In the genomic region with DNA sequence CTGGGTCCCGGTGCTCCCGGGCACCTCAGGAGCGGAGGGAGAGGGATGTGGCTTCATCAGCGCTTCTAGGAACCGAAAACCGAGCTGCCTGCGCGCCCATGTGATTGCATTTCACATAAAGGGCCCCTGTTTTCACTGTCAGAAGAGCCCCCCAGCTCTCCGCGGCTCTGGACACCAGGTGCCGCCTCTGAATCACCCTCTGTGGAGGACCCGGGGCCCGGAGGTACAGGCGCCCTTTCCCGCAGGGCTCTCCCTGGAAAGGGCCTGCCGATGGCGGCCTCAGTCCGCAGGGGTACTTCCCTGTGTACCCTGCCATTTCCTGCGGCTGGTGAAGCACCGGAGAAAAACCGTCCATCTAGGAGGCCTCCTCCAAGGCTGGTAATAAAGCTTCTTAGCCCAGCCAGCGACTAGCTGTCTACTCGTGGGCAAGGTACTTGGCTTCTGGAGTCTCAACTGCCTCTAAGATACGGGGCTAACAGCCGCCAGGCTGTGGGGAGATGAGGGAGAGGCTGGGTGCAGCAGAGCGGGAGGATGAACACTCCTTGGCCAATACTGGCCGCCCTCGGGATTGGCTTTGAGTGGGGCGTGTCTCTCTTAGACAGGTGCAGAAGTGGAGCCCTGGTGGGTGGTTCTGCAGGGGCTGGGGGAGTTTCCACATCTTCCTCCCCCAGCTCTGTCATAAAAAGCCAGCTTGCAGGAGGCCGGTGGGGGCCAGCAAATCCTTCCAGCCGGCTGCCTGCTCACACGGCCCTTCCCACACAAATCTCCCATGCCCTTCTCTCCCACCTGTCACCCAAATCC, we compare ENCODE assay signal across 8 cellular contexts.
DNase-seq lines count a peak whose midpoint lies in the region; ATAC-seq lines count a peak whose summit lies in the region.

No MANE protein-coding gene starts in this region.

- H3K27ac ChIP-seq in iPS DF 6.9 (ENCODE audit: low read length), result no peak overlapping the region

- peak; percentile 43 for DNase-seq in KBM-7
- peak; percentile 19 for DNase-seq in activated T-cell treated with anti-CD3 and anti-CD28 coated beads for 48 hours (ENCODE audit: low read depth)
- no peak for DNase-seq in iPS DF 6.9 (ENCODE audit: low read depth, low spot score)
- peak; percentile 24 for DNase-seq in stimulated activated CD4-positive, alpha-beta T cell treated with anti-CD3 and anti-CD28 coated beads, Interleukin-1b, Interleukin-23, amount 100 ng/mL, for 48 hours
- DNase-seq in DMS53 treated with DMSO at 0.1 percent for 48 hours (lab: John Stamatoyannopoulos, UW; ENCODE audit: unreplicated experiment), result no peak

- ATAC-seq in HG03139 (IDR thresholded peaks at IDR 0.05; ENCODE audit: unreplicated experiment) (no peak), GM19455 (IDR thresholded peaks at IDR 0.05; ENCODE audit: unreplicated experiment) (no peak)

- H3K4me1 ChIP-seq in ES-I3 (ENCODE audit: insufficient read depth, low read length), result peaks cover 18% of the 10 kb centered on the region
- peaks cover 1% of the 10 kb centered on the region; the same call in 1 of the 2 replicates for H3K4me1 ChIP-seq in iPS DF 6.9 (ENCODE audit: control insufficient read depth, insufficient read depth, low read length)

- no peaks in the 10 kb centered on the region for H3K27me3 ChIP-seq in iPS DF 6.9 (ENCODE audit: control insufficient read depth, insufficient read depth, low read length)

- H3K36me3 ChIP-seq in ES-I3 (ENCODE audit: insufficient read depth, low read length), result no peaks in the 10 kb centered on the region
- no peaks in the 10 kb centered on the region for H3K36me3 ChIP-seq in iPS DF 6.9 (ENCODE audit: control insufficient read depth, insufficient read depth, low read length)

- H3K9me3 ChIP-seq in ES-I3 (ENCODE audit: control insufficient read depth, insufficient read depth, low read length) (no peaks in the 10 kb centered on the region), iPS DF 6.9 (ENCODE audit: control insufficient read depth, insufficient read depth, low read length) (no peaks in the 10 kb centered on the region)

- peak overlapping the region; percentile 76; the same call in 1 of the 2 replicates for H3K4me3 ChIP-seq in iPS DF 6.9 (ENCODE audit: low read length)

- in situ Hi-C loops in KBM-7 (cut with MboI; ENCODE audit: low pct_unique_long_range_greater_than_20kb, low sequenced_read_pairs), result no loop called here

- H3K9ac ChIP-seq in ES-I3 (ENCODE audit: low read depth, low read length), result peak overlapping the region; percentile 81; the same call in 1 of the 2 replicates

- WGBS in iPS DF 6.9 (ENCODE audit: insufficient coverage, insufficient read length), result no CpG with 5 or more reads among the region's 32 CpGs

Comparison
In these comparisons a context has a peak if more than half of its experiments do, and no peak if none do; other contexts are left out.
1. DNase-seq: peak in KBM-7 (single experiment), activated T-cell treated with anti-CD3 and anti-CD28 coated beads for 48 hours (single experiment) and stimulated activated CD4-positive, alpha-beta T cell treated with anti-CD3 and anti-CD28 coated beads, Interleukin-1b, Interleukin-23, amount 100 ng/mL, for 48 hours (single experiment); none in iPS DF 6.9 (single experiment) and DMS53 treated with DMSO at 0.1 percent for 48 hours (single experiment).